1 cellular context compared by ENCODE assay signal in genomic region chr11:113663567-113663966, GRCh38.
TF ChIP-seq lines count a peak whose summit lies in the region.

No MANE protein-coding gene starts in this region.

TF ChIP-seq in GM23338, 12 proteins besides CTCF, POLR2A, EP300 and RAD21 (continued from another document):
- TF ChIP-seq ZNF462 (CRISPR knock-in tag; IDR thresholded peaks at IDR 0.05) (no peak), NANOG (IDR thresholded peaks at IDR 0.05; ENCODE audit: borderline replicate concordance) (no peak), ZNF331 (CRISPR knock-in tag; IDR thresholded peaks at IDR 0.05; ENCODE audit: low read depth) (no peak), EZH2 (IDR thresholded peaks at IDR 0.05; ENCODE audit: low read depth, unreplicated experiment) (no peak)
TF ChIP-seq in GM23338: peak in this region for 0.
